Comparison of ENCODE assay signal across 4 cellular contexts in genomic region chr22:16700390-16700789, GRCh38.
DNase-seq lines count a peak whose midpoint lies in the region; ATAC-seq, FAIRE-seq and TF ChIP-seq lines count a peak whose summit lies in the region.
"Not testable (repeated sequence)": the region's sequence is repeated elsewhere in the genome, so short reads cannot be mapped to it uniquely, and the experiment has no call there.

No MANE protein-coding gene starts in this region.

- peak; percentile 58 for ATAC-seq in K562

- not testable (repeated sequence) for FAIRE-seq in K562 (lab: Jason Lieb, UNC)

- CTCF ChIA-PET in K562 (lab: Yijun Ruan, JAX; ENCODE audit: low intra/inter-chr PET ratio): not testable (repeated sequence)

- peaks cover 21% of the 10 kb centered on the region for H3K4me1 ChIP-seq in BLaER1
- H3K4me1 ChIP-seq in BLaER1 treated with 17β-estradiol and CSF1 and Interleukin-3, amounts not matched to agents 10 nM and 100 nM: peaks cover 0 to 23% (median 20%) of the 10 kb centered on the region in 10 experiments; a peak in 17 of 20 replicates
- not testable (repeated sequence) for H3K4me1 ChIP-seq in K562 (replicated peaks in 1 of 2; ENCODE audit: control insufficient read depth in 2 of 2, insufficient read depth in 2 of 2, low read length in 2 of 2)

- H3K9me3 ChIP-seq in BLaER1; BLaER1 treated with 17β-estradiol and CSF1 and Interleukin-3, amounts not matched to agents 10 nM and 100 nM (replicated peaks in 1 of 11); K562 (replicated peaks; ENCODE audit: control insufficient read depth, insufficient read depth, low read depth, low read length): not testable (repeated sequence)

- TF ChIP-seq RAD21 in K562 (CRISPR knock-in tag; conservative IDR thresholded peaks at IDR 0.05 in 1 of 2, IDR thresholded peaks at IDR 0.05 in 1 of 2): not testable (repeated sequence)

- not testable (repeated sequence) for H3K4me3 Mint-ChIP-seq in glutamatergic neuron (ENCODE audit: unreplicated experiment)

- POLR2A ChIA-PET in K562 (lab: Yijun Ruan, JAX): not testable (repeated sequence)

- H3K27me3 Mint-ChIP-seq in glutamatergic neuron (ENCODE audit: unreplicated experiment): peaks cover 10% of the 10 kb centered on the region

- TF ChIP-seq CTCF in K562 (IDR thresholded peaks at IDR 0.05 in 2 of 3, conservative IDR thresholded peaks at IDR 0.05 in 1 of 3; ENCODE audit: insufficient read depth in 2 of 3, low read depth in 1 of 3, low read length in 3 of 3): peak; percentile 21 to 35 (median 33); a peak in 3 of 6 replicates
- not testable (repeated sequence) for TF ChIP-seq CTCF in glutamatergic neuron (IDR thresholded peaks at IDR 0.05; ENCODE audit: partially characterized antibody, unreplicated experiment)

- not testable (repeated sequence) for H4K20me1 ChIP-seq in BLaER1; BLaER1 treated with 17β-estradiol and CSF1 and Interleukin-3, amounts not matched to agents 10 nM and 100 nM; K562 (replicated peaks; ENCODE audit: control insufficient read depth, insufficient read depth, low read length)

- intact Hi-C loops in K562 (cut with micrococcal nuclease): not testable (repeated sequence)

- not testable (repeated sequence) for H2AFZ ChIP-seq in K562 (ENCODE audit: low read depth, low read length)

- not testable (repeated sequence) for H3K9ac ChIP-seq in BLaER1; BLaER1 treated with 17β-estradiol and CSF1 and Interleukin-3, amounts not matched to agents 10 nM and 100 nM; K562 (ENCODE audit: insufficient read depth in 1 of 2, low read depth in 2 of 2, low read length in 2 of 2)

- under 1% methylated on average over 5 of the region's 5 CpGs for WGBS in K562 (ENCODE audit: insufficient coverage, low coverage, missing lambda C conversion rate)

- 0 out of 2 replicates have a peak overlapping the region, but pooled peaks have one; percentile 67 for H3K27ac ChIP-seq in BLaER1
- H3K27ac ChIP-seq in BLaER1 treated with 17β-estradiol and CSF1 and Interleukin-3, amounts not matched to agents 10 nM and 100 nM; K562 (ENCODE audit: extremely low read depth, low read depth, low read length): not testable (repeated sequence)

- BruUV-seq in K562 (replicated peaks; lab: Mats Ljungman, UMichigan): not testable (repeated sequence)

- H3K79me2 ChIP-seq in K562 (ENCODE audit: control insufficient read depth, insufficient read depth, low read length): not testable (repeated sequence)

- H3K27ac Mint-ChIP-seq in glutamatergic neuron (ENCODE audit: unreplicated experiment): peak overlapping the region; percentile 33

- not testable (repeated sequence) for TF ChIP-seq EP300 in K562 (IDR thresholded peaks at IDR 0.05; ENCODE audit: low read length)

- peak in 1 of 4 experiments; percentile 43 for DNase-seq in K562 (ENCODE audit: extremely low read depth in 1 of 4, low spot score in 3 of 4)
- not testable (repeated sequence) for DNase-seq in glutamatergic neuron

- in situ Hi-C loops in K562 (cut with MboI): not testable (repeated sequence)

- H3K36me3 ChIP-seq in BLaER1; BLaER1 treated with 17β-estradiol and CSF1 and Interleukin-3, amounts not matched to agents 10 nM and 100 nM; K562 (ENCODE audit: control insufficient read depth, insufficient read depth, low read length): not testable (repeated sequence)

- H3K9me3 Mint-ChIP-seq in glutamatergic neuron (ENCODE audit: unreplicated experiment): peaks cover 16% of the 10 kb centered on the region

- H3K4me3 ChIP-seq in BLaER1; BLaER1 treated with 17β-estradiol and CSF1 and Interleukin-3, amounts not matched to agents 10 nM and 100 nM; K562: not testable (repeated sequence)

- TF ChIP-seq POLR2A in K562 (conservative IDR thresholded peaks at IDR 0.05): not testable (repeated sequence)

- H3K9me1 ChIP-seq in K562 (ENCODE audit: control insufficient read depth, insufficient read depth, low read length): not testable (repeated sequence)

- not testable (repeated sequence) for H3K27me3 ChIP-seq in BLaER1; BLaER1 treated with 17β-estradiol and CSF1 and Interleukin-3, amounts not matched to agents 10 nM and 100 nM
- H3K27me3 ChIP-seq in K562 (ENCODE audit: control insufficient read depth in 2 of 2, insufficient read depth in 2 of 2, low read length in 2 of 2): peaks cover 10 to 36% of the 10 kb centered on the region in 2 experiments; a peak in 4 of 5 replicates

- H3K36me3 Mint-ChIP-seq in glutamatergic neuron (ENCODE audit: unreplicated experiment): peaks cover 16% of the 10 kb centered on the region

- H3K4me2 ChIP-seq in BLaER1: peak overlapping the region; percentile 75
- H3K4me2 ChIP-seq in BLaER1 treated with 17β-estradiol and CSF1 and Interleukin-3, amounts not matched to agents 10 nM and 100 nM: peak overlapping the region in 8 of 11 experiments; percentile 24 to 80 (median 71); a peak in 14 of 22 replicates
- not testable (repeated sequence) for H3K4me2 ChIP-seq in K562 (ENCODE audit: insufficient read depth, low read length)

- peaks cover 25% of the 10 kb centered on the region for H3K4me1 Mint-ChIP-seq in glutamatergic neuron (ENCODE audit: low read depth, unreplicated experiment)

TF ChIP-seq in K562, 482 proteins besides CTCF, POLR2A, EP300 and RAD21:
- TF ChIP-seq PKNOX1 (IDR thresholded peaks at IDR 0.05) (peak; percentile 82), PBX2 (tag; conservative IDR thresholded peaks at IDR 0.05; ENCODE audit: low read depth) (peak; percentile 35), CTCFL (IDR thresholded peaks at IDR 0.05; ENCODE audit: borderline replicate concordance, insufficient read depth, low read depth, low read length, poor library complexity, severe bottlenecking) (peak; percentile 92), CTBP1 (IDR thresholded peaks at IDR 0.05; ENCODE audit: borderline replicate concordance) (peak; percentile 20; the same call in 1 of the 2 replicates), ETV5 (CRISPR knock-in tag; IDR thresholded peaks at IDR 0.05; ENCODE audit: low read depth) (0 out of 2 replicates have a peak, but pooled peaks have one; percentile 16), RCOR1 (IDR thresholded peaks at IDR 0.05; ENCODE audit: borderline replicate concordance in 1 of 2, low read depth in 2 of 2, low read length in 2 of 2) (peak in 1 of 2 experiments; percentile 30; a peak in 1 of 4 replicates)
- TF ChIP-seq PBX2 (CRISPR knock-in tag; IDR thresholded peaks at IDR 0.05; ENCODE audit: low read depth): not testable (repeated sequence)
